ENCODE assay signal across 1 cellular context in genomic region chr14:98140862-98141261, GRCh38.
TF ChIP-seq lines count a peak whose summit lies in the region.

No MANE protein-coding gene starts in this region.

TF ChIP-seq in HEK293T, 16 proteins besides CTCF, POLR2A, EP300 and RAD21 (continued from another document):
- TF ChIP-seq TARDBP (IDR thresholded peaks at IDR 0.05): no peak
- TF ChIP-seq ARNT (IDR thresholded peaks at IDR 0.05): no peak
- TF ChIP-seq NFRKB (IDR thresholded peaks at IDR 0.05): no peak
- no peak for TF ChIP-seq FOXA1 (IDR thresholded peaks at IDR 0.05)
- no peak for TF ChIP-seq SP1 (IDR thresholded peaks at IDR 0.05)
